ENCODE assay signal across 17 cellular contexts in the genomic region with DNA sequence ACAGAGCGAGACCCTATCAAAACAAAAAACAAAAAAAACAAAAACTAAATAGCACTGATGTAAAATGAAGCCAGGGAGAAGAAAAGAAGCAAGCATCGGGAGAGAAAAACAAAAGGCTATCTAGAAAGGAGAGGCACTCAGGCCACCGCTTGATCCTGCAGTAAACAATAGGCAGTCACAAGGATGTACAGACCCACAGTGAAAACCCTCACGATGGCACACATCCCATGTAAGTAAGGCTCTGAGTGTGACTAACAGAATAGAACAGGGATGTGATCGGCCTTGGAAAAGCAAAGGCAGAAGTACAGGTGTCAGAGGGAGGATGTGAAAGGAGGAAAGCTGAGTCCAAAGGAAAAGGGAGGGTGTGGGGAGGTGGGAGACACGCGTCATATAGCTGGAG. TPM values are rescaled to one million over a fixed set of nuclear protein-coding genes. Genes with fewer than 3 reads are reported as not detected.
DNase-seq lines count a peak whose midpoint lies in the region; ATAC-seq and TF ChIP-seq lines count a peak whose summit lies in the region.
"Had no signal": no experiment of that assay in that cellular context is flagged by ENCODE, and none has a peak within 500 bp of the region (broad histone marks: within the 10 kb centered on the region; RNA-seq: fewer than 3 reads in every experiment).

No MANE protein-coding gene starts in this region.

- H4K5ac ChIP-seq in H9 (ENCODE audit: insufficient read length, low read depth, low read length): no peak overlapping the region

- H3K79me1 ChIP-seq in H9 (ENCODE audit: insufficient read depth, low read depth, low read length, poor library complexity, severe bottlenecking): no peaks in the 10 kb centered on the region

- no peak for ATAC-seq in memory B cell (ENCODE audit: low read depth)
- ATAC-seq in GM19452 (IDR thresholded peaks at IDR 0.05; ENCODE audit: unreplicated experiment): no peak
- no peak for ATAC-seq in stimulated activated naive CD8-positive, alpha-beta T cell treated with anti-CD3 and anti-CD28 coated beads, Interleukin-15, Interleukin-2, amounts not matched to agents 100 U/mL and 50 U/mL, for 24 hours
- ATAC-seq: Right ventricle myocardium inferior had no signal

- H3K4me1 Mint-ChIP-seq in H9: no peaks in the 10 kb centered on the region
- no peaks in the 10 kb centered on the region for H3K4me1 Mint-ChIP-seq in memory B cell

- intact Hi-C loops in dorsolateral prefrontal cortex (cut with DNase I): no loop called here

- H3K18ac ChIP-seq in H9 (ENCODE audit: insufficient read length, low read depth, low read length): no peak overlapping the region

- H2BK15ac ChIP-seq in H9 (ENCODE audit: low read depth, low read length): no peak overlapping the region

- no peak overlapping the region for H3K27ac ChIP-seq in H9 (ENCODE audit: insufficient read length, low read depth, low read length)
- H3K27ac ChIP-seq in dorsolateral prefrontal cortex: peak overlapping the region in 55 of 59 donors; percentile 10 to 82 (median 66)
- H3K27ac ChIP-seq: SK-N-MC had no signal

- no peak overlapping the region for H3T11ph ChIP-seq in H9 (ENCODE audit: low read length)

- H3K4me1 ChIP-seq in H9 (ENCODE audit: insufficient read depth, low read length): no peaks in the 10 kb centered on the region

- no peak overlapping the region for H2AK5ac ChIP-seq in H9 (ENCODE audit: insufficient read length, low read length)

- H3K23me2 ChIP-seq in H9 (ENCODE audit: insufficient read length, low read depth, low read length, poor library complexity, severe bottlenecking): no peaks in the 10 kb centered on the region

- peak overlapping the region in 1 of 59 donors; percentile 4 for H3K4me3 ChIP-seq in dorsolateral prefrontal cortex
- H3K4me3 ChIP-seq: SK-N-MC had no signal

- peaks cover 31 to 57% (median 50%) of the 10 kb centered on the region in 3 experiments; a peak in 6 of 7 replicates for H3K36me3 Mint-ChIP-seq in H9 (ENCODE audit: insufficient read depth in 1 of 3, low read depth in 3 of 3)
- H3K36me3 Mint-ChIP-seq in memory B cell: peaks cover 27% of the 10 kb centered on the region

- no peak overlapping the region for H4K91ac ChIP-seq in H9 (ENCODE audit: insufficient read length, low read depth, low read length)

- H3K4me2 ChIP-seq in H9 (ENCODE audit: insufficient read depth, insufficient read length, low read length): no peak overlapping the region

- H3K27me3 ChIP-seq in H9 (ENCODE audit: insufficient read depth, low read length) (no peaks in the 10 kb centered on the region), dorsolateral prefrontal cortex (no peaks in the 10 kb centered on the region)

- H4K20me1 ChIP-seq in H9 (ENCODE audit: control insufficient read depth, insufficient read depth, insufficient read length): no peaks in the 10 kb centered on the region

- H3K27me3 Mint-ChIP-seq in H9 (ENCODE audit: low read depth) (no peaks in the 10 kb centered on the region), memory B cell (no peaks in the 10 kb centered on the region)

- no peak overlapping the region for H3K56ac ChIP-seq in H9 (ENCODE audit: insufficient read length, low read depth, low read length)

- WGBS in H9 (ENCODE audit: extremely low coverage, insufficient read length, low lambda C conversion rate): no CpG with 5 or more reads among the region's 7 CpGs

- H2BK20ac ChIP-seq in H9 (ENCODE audit: low read depth, low read length, poor library complexity, severe bottlenecking): no peak overlapping the region

- H3K4me3 Mint-ChIP-seq in H9 (no peak overlapping the region), memory B cell (no peak overlapping the region)

- H2AFZ ChIP-seq in H9 (ENCODE audit: low read length): no peak overlapping the region

- H3K14ac ChIP-seq in H9 (ENCODE audit: insufficient read depth, low read length): no peak overlapping the region

- DNase-seq in Ammon's horn (ENCODE audit: low spot score): peak; percentile 39
- no peak for DNase-seq in H9
- DNase-seq in dorsolateral prefrontal cortex: no peak
- no peak for DNase-seq in memory B cell (ENCODE audit: low spot score in 2 of 2)
- DNase-seq in NCI-H446 treated with DMSO at 0.1 percent for 48 hours (lab: John Stamatoyannopoulos, UW): no peak
- no peak for DNase-seq in NCI-H1694 treated with DMSO at 0.1 percent for 48 hours (lab: John Stamatoyannopoulos, UW)
- DNase-seq in stimulated activated naive CD8-positive, alpha-beta T cell treated with anti-CD3 and anti-CD28 coated beads, Interleukin-15, Interleukin-2, amounts not matched to agents 100 U/mL and 50 U/mL, for 24 hours: no peak
- DNase-seq: ACHN, DMS79 treated with DMSO at 0.1 percent for 48 hours, H7, KG1, MV-4-11, NCI-H187, NCI-H2171 treated with DMSO at 0.1 percent for 48 hours had no signal

- H2BK120ac ChIP-seq in H9 (ENCODE audit: low read depth, low read length, poor library complexity, severe bottlenecking): no peak overlapping the region

- H2BK5ac ChIP-seq in H9 (ENCODE audit: insufficient read length, low read length): no peak overlapping the region

- H4K8ac ChIP-seq in H9 (replicated peaks; ENCODE audit: insufficient read length, low read depth, low read length): no peak overlapping the region

- H3K27ac Mint-ChIP-seq in H9 (peak overlapping the region in 2 of 3 experiments; percentile 9 to 54; a peak in 2 of 7 replicates), memory B cell (peak overlapping the region; percentile 56)

- TF ChIP-seq CTCF in H9 (conservative IDR thresholded peaks at IDR 0.05) (no peak), dorsolateral prefrontal cortex (IDR thresholded peaks at IDR 0.05 in 54 of 56, conservative IDR thresholded peaks at IDR 0.05 in 2 of 56; ENCODE audit: low read depth in 1 of 56, partially characterized antibody in 56 of 56) (no peak)

- no peak overlapping the region for H3K4ac ChIP-seq in H9 (ENCODE audit: low read depth, low read length)

- H3K9me3 Mint-ChIP-seq in H9 (no peaks in the 10 kb centered on the region), memory B cell (no peaks in the 10 kb centered on the region)

- no peaks in the 10 kb centered on the region for H3K79me2 ChIP-seq in H9 (ENCODE audit: insufficient read depth, low read length)

- H3K23ac ChIP-seq in H9 (ENCODE audit: insufficient read length, low read depth, low read length): no peak overlapping the region

- H2BK12ac ChIP-seq in H9 (ENCODE audit: insufficient read length, low read depth, low read length): no peak overlapping the region

- H3K9me3 ChIP-seq in H9 (ENCODE audit: control insufficient read depth, low read depth, low read length): no peaks in the 10 kb centered on the region

- no peak overlapping the region for H3K9ac ChIP-seq in H9 (ENCODE audit: extremely low read depth, insufficient read length, low read length)

RNA-seq across cellular contexts. Expression of a gene that starts 31.6 kb away (rescaled TPM):
- total RNA-seq in H9 (2021) (22.4 and 24.7 TPM in 2 replicates), dorsolateral prefrontal cortex (100 to 1,000 TPM in 117 of 120 experiments, 10 to 100 TPM in 3; 52.8 to 279 (median 164) TPM)

RNA-seq across cellular contexts. Expression of a gene that starts 55.0 kb away (rescaled TPM):
- total RNA-seq in H9 (2021) (7.9 and 8.1 TPM in 2 replicates), dorsolateral prefrontal cortex (10 to 100 TPM in 98 of 120 experiments, 1 to 10 TPM in 22; 7.6 to 21.4 (median 12.6) TPM)
